In genomic region chr3:128021768-128022372, GRCh38 we compare ENCODE assay signal across 1 cellular context.
TF ChIP-seq lines count a peak whose summit lies in the region.

No MANE protein-coding gene starts in this region.

TF ChIP-seq in SK-N-SH, 30 proteins besides CTCF, POLR2A, EP300 and RAD21 (continued from another document):
- TF ChIP-seq USF2 (IDR thresholded peaks at IDR 0.05; ENCODE audit: borderline replicate concordance, low read depth, low read length) (no peak), ELF1 (IDR thresholded peaks at IDR 0.05) (no peak), NFIC (IDR thresholded peaks at IDR 0.05; ENCODE audit: borderline replicate concordance) (no peak), MAX (IDR thresholded peaks at IDR 0.05; ENCODE audit: low read depth) (no peak), SIN3A (IDR thresholded peaks at IDR 0.05; ENCODE audit: borderline replicate concordance, low read depth, low read length) (no peak), YY1 (IDR thresholded peaks at IDR 0.05; ENCODE audit: low read depth) (no peak), PBX3 (IDR thresholded peaks at IDR 0.05) (no peak)
